19 cellular contexts compared by ENCODE assay signal in genomic region chr3:186974824-186975281, GRCh38. TPM values are rescaled to one million over a fixed set of nuclear protein-coding genes. Genes with fewer than 3 reads are reported as not detected.
DNase-seq lines count a peak whose midpoint lies in the region; ATAC-seq and TF ChIP-seq lines count a peak whose summit lies in the region.
"Had no signal": no experiment of that assay in that cellular context is flagged by ENCODE, and none has a peak within 500 bp of the region (broad histone marks: within the 10 kb centered on the region; RNA-seq: fewer than 3 reads in every experiment).

No MANE protein-coding gene starts in this region.

- intact Hi-C loops in heart right ventricle (cut with DNase I), result loop anchor here in 2 of 10 donors (5.0 kb wide), 2 partner anchors 33 to 43 kb away; partner anchors contain the start of gene ST6GAL1 (in 1 of the 2)
- intact Hi-C loops in left colon (cut with DNase I, micrococcal nuclease), result no loop called here
- intact Hi-C loops in vagina (cut with DNase I), result no loop called here

- no peaks in the 10 kb centered on the region for H3K9me3 ChIP-seq in BLaER1 treated with 17β-estradiol and CSF1 and Interleukin-3, amounts not matched to agents 10 nM and 100 nM (replicated peaks in 1 of 11)
- H3K9me3 ChIP-seq in heart right ventricle (no peaks in the 10 kb centered on the region), vagina (no peaks in the 10 kb centered on the region)
- H3K9me3 ChIP-seq: colonic mucosa, lower lobe of right lung had no signal

- H3K9me3 Mint-ChIP-seq in IgD-negative memory B cell, result no peaks in the 10 kb centered on the region
- H3K9me3 Mint-ChIP-seq in osteocyte (ENCODE audit: unreplicated experiment), result no peaks in the 10 kb centered on the region
- H3K9me3 Mint-ChIP-seq: HFFc6 had no signal

- H3K27ac Mint-ChIP-seq in IgD-negative memory B cell (peak overlapping the region; percentile 34 to 96 (median 78)), osteocyte (ENCODE audit: unreplicated experiment) (peak overlapping the region; percentile 40)
- H3K27ac Mint-ChIP-seq: HFFc6 had no signal

- peaks cover 9 to 20% (median 12%) of the 10 kb centered on the region in 3 donors for H3K4me1 Mint-ChIP-seq in IgD-negative memory B cell
- H3K4me1 Mint-ChIP-seq in osteocyte (ENCODE audit: unreplicated experiment), result peaks cover 71% of the 10 kb centered on the region

- H3K4me3 Mint-ChIP-seq in IgD-negative memory B cell (no peak overlapping the region), osteocyte (ENCODE audit: unreplicated experiment) (no peak overlapping the region)
- H3K4me3 Mint-ChIP-seq: HFFc6 had no signal

- TF ChIP-seq POLR2A in vagina (IDR thresholded peaks at IDR 0.05), result no peak

- WGBS in heart right ventricle, 2 donors, result 45 to 62% methylated on average over 9 of the region's 9 CpGs

- peak overlapping the region; percentile 73 to 91 (median 86); a peak in 21 of 22 replicates for H3K4me2 ChIP-seq in BLaER1 treated with 17β-estradiol and CSF1 and Interleukin-3, amounts not matched to agents 10 nM and 100 nM

- DNase-seq in heart right ventricle (peak in 1 of 2 donors; percentile 23), osteocyte (ENCODE audit: extremely low spot score, unreplicated experiment) (no peak), left colon (no peak), NCI-H2196 treated with DMSO at 0.1 percent for 48 hours (lab: John Stamatoyannopoulos, UW; ENCODE audit: unreplicated experiment) (no peak), vagina (ENCODE audit: extremely low spot score in 2 of 2) (no peak)
- DNase-seq in activated effector memory CD4-positive, alpha-beta T cell treated with anti-CD3 and anti-CD28 coated beads, Interleukin-2, amount 50 U/mL, for 16 hours, result no peak
- DNase-seq: activated effector memory CD4-positive, alpha-beta T cell treated with Interleukin-2 at 50 U/mL for 16 hours; amygdala; colonic mucosa; COR-L47; EL; foreskin keratinocyte; HFFc6; lower lobe of right lung; NCI-H1417 treated with DMSO at 0.1 percent for 48 hours; retina; T-helper 1 cell had no signal

- no peaks in the 10 kb centered on the region for H3K27me3 ChIP-seq in BLaER1 treated with 17β-estradiol and CSF1 and Interleukin-3, amounts not matched to agents 10 nM and 100 nM
- H3K27me3 ChIP-seq in heart right ventricle (no peaks in the 10 kb centered on the region), vagina (no peaks in the 10 kb centered on the region)
- H3K27me3 ChIP-seq: colonic mucosa, foreskin keratinocyte had no signal

- H3K4me3 ChIP-seq in BLaER1 treated with 17β-estradiol and CSF1 and Interleukin-3, amounts not matched to agents 10 nM and 100 nM, result no peak overlapping the region
- H3K4me3 ChIP-seq in heart right ventricle (no peak overlapping the region), vagina (no peak overlapping the region)
- H3K4me3 ChIP-seq: colonic mucosa, lower lobe of right lung had no signal

- no peak overlapping the region; a peak in 1 of 22 replicates for H3K9ac ChIP-seq in BLaER1 treated with 17β-estradiol and CSF1 and Interleukin-3, amounts not matched to agents 10 nM and 100 nM

- H3K36me3 ChIP-seq in BLaER1 treated with 17β-estradiol and CSF1 and Interleukin-3, amounts not matched to agents 10 nM and 100 nM, result peaks cover 61 to 87% (median 70%) of the 10 kb centered on the region in 11 experiments
- H3K36me3 ChIP-seq in heart right ventricle (peaks cover 0 to 52% (median 5%) of the 10 kb centered on the region in 9 donors), vagina (no peaks in the 10 kb centered on the region)
- H3K36me3 ChIP-seq: colonic mucosa had no signal

- H3K27me3 Mint-ChIP-seq in IgD-negative memory B cell (no peaks in the 10 kb centered on the region), osteocyte (ENCODE audit: unreplicated experiment) (no peaks in the 10 kb centered on the region)

- peaks cover 65 to 83% (median 76%) of the 10 kb centered on the region in 10 experiments for H3K4me1 ChIP-seq in BLaER1 treated with 17β-estradiol and CSF1 and Interleukin-3, amounts not matched to agents 10 nM and 100 nM
- H3K4me1 ChIP-seq in heart right ventricle (peaks cover 3 to 82% (median 73%) of the 10 kb centered on the region in 9 donors), vagina (peaks cover 22% of the 10 kb centered on the region)
- H3K4me1 ChIP-seq: colonic mucosa, foreskin keratinocyte had no signal

- no peak for TF ChIP-seq CTCF in heart right ventricle (IDR thresholded peaks at IDR 0.05)
- TF ChIP-seq CTCF in osteocyte (IDR thresholded peaks at IDR 0.05), result no peak
- no peak for TF ChIP-seq CTCF in vagina (IDR thresholded peaks at IDR 0.05)

- peaks cover 0 to 96% (median 33%) of the 10 kb centered on the region in 11 experiments; a peak in 13 of 22 replicates for H4K20me1 ChIP-seq in BLaER1 treated with 17β-estradiol and CSF1 and Interleukin-3, amounts not matched to agents 10 nM and 100 nM

- H3K27ac ChIP-seq in BLaER1 treated with 17β-estradiol and CSF1 and Interleukin-3, amounts not matched to agents 10 nM and 100 nM, result 0 out of 22 replicates have a peak overlapping the region, but pooled peaks of 1 of the 11 experiments have one; percentile 59
- peak overlapping the region; percentile 62 to 94 (median 88) for H3K27ac ChIP-seq in heart right ventricle
- no peak overlapping the region for H3K27ac ChIP-seq in vagina
- H3K27ac ChIP-seq: colonic mucosa, foreskin keratinocyte, lower lobe of right lung had no signal

- peak in 7 of 8 donors; percentile 17 to 42 (median 37) for ATAC-seq in heart right ventricle
- no peak for ATAC-seq in left colon
- ATAC-seq: foreskin keratinocyte, lower lobe of right lung had no signal

- peaks cover 16% of the 10 kb centered on the region for H3K36me3 Mint-ChIP-seq in IgD-negative memory B cell
- peaks cover 34% of the 10 kb centered on the region for H3K36me3 Mint-ChIP-seq in osteocyte (ENCODE audit: unreplicated experiment)

RNA-seq across cellular contexts. Expression of gene ST6GAL1, which starts 44.5 kb away (rescaled TPM):
- polyA plus RNA-seq in IgD-negative memory B cell (257 TPM), heart right ventricle (10 to 100 TPM; 19.5 to 36.3 TPM)
- total RNA-seq in heart right ventricle (10 to 100 TPM; 55.9 to 94.7 (median 68.7) TPM), osteocyte (63.1 and 68.2 TPM in 2 replicates), left colon (10 to 100 TPM; 57.3 to 62.6 TPM), vagina (37.8 TPM)
